Comparison of ENCODE assay signal across 15 cellular contexts in the genomic region with DNA sequence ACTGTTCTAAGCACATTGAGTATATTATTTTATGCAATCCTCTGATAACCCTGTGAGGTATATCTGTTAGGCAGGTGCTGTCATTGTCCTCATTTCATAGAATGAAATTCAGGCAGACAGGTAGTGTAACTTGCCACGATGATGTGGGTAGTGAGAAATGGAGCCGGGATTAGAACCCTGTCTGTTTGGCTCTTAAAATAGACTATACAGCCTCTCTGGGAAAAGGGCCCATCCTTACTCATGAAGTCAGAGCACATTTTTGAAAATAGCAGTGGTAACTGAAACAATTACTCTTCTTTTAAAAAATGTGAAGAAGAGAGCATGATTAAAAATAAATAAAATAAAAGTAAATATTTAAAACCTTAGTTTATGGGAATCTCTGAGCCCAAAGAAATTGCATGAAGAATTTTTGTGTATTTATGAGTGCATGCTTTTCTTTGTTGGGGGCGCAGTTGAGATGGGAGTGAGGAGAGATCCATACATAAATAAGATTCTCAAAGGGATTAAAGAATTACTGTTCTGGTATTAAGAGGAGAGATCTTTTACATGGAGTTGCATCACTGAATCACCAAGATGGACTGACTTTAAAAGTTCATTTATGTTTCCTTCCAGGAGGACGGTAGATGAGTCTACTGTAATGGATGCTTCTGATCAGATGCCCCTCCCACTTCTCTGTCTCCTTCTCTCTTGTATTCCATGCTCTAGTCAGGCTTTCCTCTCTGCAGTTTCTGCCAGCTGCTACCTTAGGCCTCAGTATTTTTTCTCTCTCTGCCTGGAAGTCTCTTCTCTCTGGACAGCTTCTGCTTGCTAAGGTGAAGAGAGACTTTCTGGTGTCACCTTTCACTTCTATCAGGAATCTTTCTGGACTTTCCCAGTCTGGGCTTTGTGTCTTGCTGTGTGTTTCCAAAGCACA. TPM values are rescaled to one million over a fixed set of nuclear protein-coding genes. Genes with fewer than 3 reads are reported as not detected.
DNase-seq lines count a peak whose midpoint lies in the region; ATAC-seq and TF ChIP-seq lines count a peak whose summit lies in the region.
"Had no signal": no experiment of that assay in that cellular context is flagged by ENCODE, and none has a peak within 500 bp of the region (broad histone marks: within the 10 kb centered on the region; RNA-seq: fewer than 3 reads in every experiment).

No MANE protein-coding gene starts in this region.

- H3K23ac ChIP-seq in mesenchymal stem cell (ENCODE audit: low read length in 2 of 2) = no peak overlapping the region

- H2BK12ac ChIP-seq in mesenchymal stem cell (ENCODE audit: low read length in 2 of 2) = no peak overlapping the region

- no peak overlapping the region for H2BK5ac ChIP-seq in mesenchymal stem cell (ENCODE audit: low read depth, low read length, poor library complexity, severe bottlenecking)

- 84% methylated on average over 4 of the region's 4 CpGs for WGBS in mammary epithelial cell (ENCODE audit: low coverage, missing lambda C conversion rate)
- WGBS in mesenchymal stem cell = 89% methylated on average over 4 of the region's 4 CpGs

- H3K9me2 ChIP-seq in Karpas-422 (replicated peaks; ENCODE audit: insufficient read depth, low read length) = no peaks in the 10 kb centered on the region

- no peak overlapping the region for H3K18ac ChIP-seq in mesenchymal stem cell (ENCODE audit: low read depth in 1 of 2, low read length in 2 of 2)

- CTCF ChIA-PET in A673 (lab: Charles Lee) (no interaction called here), mammary epithelial cell (lab: Charles Lee; ENCODE audit: low non-redundant PET) (no interaction called here)

- dilution Hi-C loops in mammary epithelial cell (cut with HindIII; ENCODE audit: low sequenced_read_pairs) = no loop called here

- BruUV-seq in A673 (replicated peaks; lab: Mats Ljungman, UMichigan) = no TSS peak
- no TSS peak for BruUV-seq in mammary epithelial cell (replicated peaks; lab: Mats Ljungman, UMichigan)

- intact Hi-C loops in A673 (cut with micrococcal nuclease; ENCODE audit: unreplicated experiment) = no loop called here
- intact Hi-C loops in mammary epithelial cell (cut with micrococcal nuclease) = no loop called here

- H3K36me3 ChIP-seq in A673 (ENCODE audit: insufficient read depth, low read length, poor library complexity, severe bottlenecking) = no peaks in the 10 kb centered on the region
- H3K36me3 ChIP-seq in Karpas-422 (ENCODE audit: insufficient read depth, low read length) = no peaks in the 10 kb centered on the region
- H3K36me3 ChIP-seq in mammary epithelial cell (ENCODE audit: insufficient read depth, low read length) = no peaks in the 10 kb centered on the region
- no peaks in the 10 kb centered on the region for H3K36me3 ChIP-seq in mesenchymal stem cell (ENCODE audit: control insufficient read depth in 1 of 2, insufficient read depth in 2 of 2, low read depth in 1 of 2, low read length in 2 of 2)
- H3K36me3 ChIP-seq: tibial artery had no signal

- H3K4ac ChIP-seq in mesenchymal stem cell (ENCODE audit: low read depth in 1 of 2, low read length in 2 of 2) = no peak overlapping the region

- no peak overlapping the region for H4K91ac ChIP-seq in mesenchymal stem cell (ENCODE audit: low read length)

- H3K9ac ChIP-seq in Karpas-422 (ENCODE audit: low read length) (no peak overlapping the region), mammary epithelial cell (ENCODE audit: insufficient read depth, low read length) (no peak overlapping the region), mesenchymal stem cell (ENCODE audit: low read length) (no peak overlapping the region)

- H2BK15ac ChIP-seq in mesenchymal stem cell (ENCODE audit: low read depth, poor library complexity, severe bottlenecking) = no peak overlapping the region

- H2AFZ ChIP-seq in Karpas-422 (ENCODE audit: low read length) (no peak overlapping the region), mammary epithelial cell (ENCODE audit: low read depth, low read length) (no peak overlapping the region), mesenchymal stem cell (ENCODE audit: low read depth, low read length) (no peak overlapping the region)

- H3K79me1 ChIP-seq in mesenchymal stem cell (replicated peaks; ENCODE audit: low read length, poor library complexity, severe bottlenecking) = peaks cover 2% of the 10 kb centered on the region

- TF ChIP-seq CTCF in A673 (conservative IDR thresholded peaks at IDR 0.05; ENCODE audit: low read depth, low read length) (no peak), mammary epithelial cell (conservative IDR thresholded peaks at IDR 0.05 in 1 of 2, IDR thresholded peaks at IDR 0.05 in 1 of 2; ENCODE audit: extremely low read depth in 1 of 2, insufficient read depth in 1 of 2, low read depth in 1 of 2, low read length in 2 of 2) (no peak)

- H2BK120ac ChIP-seq in mesenchymal stem cell (ENCODE audit: low read depth, low read length) = no peak overlapping the region

- H4K20me1 ChIP-seq in Karpas-422 (ENCODE audit: insufficient read depth, low read depth, low read length) = no peaks in the 10 kb centered on the region
- H4K20me1 ChIP-seq in mammary epithelial cell (ENCODE audit: insufficient read depth, low read length) = no peaks in the 10 kb centered on the region

- no peaks in the 10 kb centered on the region for H3K79me2 ChIP-seq in Karpas-422 (ENCODE audit: low read length)
- H3K79me2 ChIP-seq in mammary epithelial cell (ENCODE audit: insufficient read depth, low read length) = no peaks in the 10 kb centered on the region

- H3K27ac ChIP-seq in A673 (ENCODE audit: low read depth, low read length, poor library complexity, severe bottlenecking) (no peak overlapping the region), Karpas-422 (ENCODE audit: low read length) (no peak overlapping the region), mammary epithelial cell (ENCODE audit: insufficient read depth, low read depth, low read length) (no peak overlapping the region), mesenchymal stem cell (ENCODE audit: low read length, poor library complexity, severe bottlenecking) (no peak overlapping the region)
- H3K27ac ChIP-seq: tibial artery had no signal

- no peaks in the 10 kb centered on the region for H3K9me3 ChIP-seq in A673 (ENCODE audit: low read depth, low read length, poor library complexity, severe bottlenecking)
- H3K9me3 ChIP-seq in Karpas-422 (ENCODE audit: low read length) = no peaks in the 10 kb centered on the region
- H3K9me3 ChIP-seq in mammary epithelial cell (replicated peaks; ENCODE audit: insufficient read depth, low read length) = no peaks in the 10 kb centered on the region
- no peaks in the 10 kb centered on the region for H3K9me3 ChIP-seq in mesenchymal stem cell (ENCODE audit: control insufficient read depth, low read length)
- H3K9me3 ChIP-seq: tibial artery had no signal

- POLR2A ChIA-PET in A673 (lab: Charles Lee; ENCODE audit: low non-redundant PET) = no interaction called here

- in situ Hi-C loops in mammary epithelial cell (cut with MboI; ENCODE audit: low sequenced_read_pairs in 2 of 2) = no loop called here

- H3K4me1 ChIP-seq in A673 (ENCODE audit: insufficient read depth, low read length, poor library complexity, severe bottlenecking) = peaks cover 4% of the 10 kb centered on the region
- H3K4me1 ChIP-seq in Karpas-422 (ENCODE audit: low read length) = no peaks in the 10 kb centered on the region
- H3K4me1 ChIP-seq in mammary epithelial cell (ENCODE audit: insufficient read depth, low read length) = no peaks in the 10 kb centered on the region
- H3K4me1 ChIP-seq in mesenchymal stem cell (ENCODE audit: control insufficient read depth, insufficient read depth, low read depth, low read length) = no peaks in the 10 kb centered on the region

- H4K8ac ChIP-seq in mesenchymal stem cell (ENCODE audit: low read length) = peak overlapping the region; percentile 28

- no peaks in the 10 kb centered on the region for H3K27me3 ChIP-seq in A673 (replicated peaks; ENCODE audit: insufficient read depth, low read depth, low read length, poor library complexity)
- no peaks in the 10 kb centered on the region for H3K27me3 ChIP-seq in Karpas-422 (ENCODE audit: low read length)
- no peaks in the 10 kb centered on the region for H3K27me3 ChIP-seq in mammary epithelial cell (ENCODE audit: insufficient read depth, low read length)
- no peaks in the 10 kb centered on the region for H3K27me3 ChIP-seq in mesenchymal stem cell (ENCODE audit: control insufficient read depth in 1 of 2, insufficient read depth in 1 of 2, low read length in 2 of 2)
- H3K27me3 ChIP-seq: tibial artery had no signal

- no peak for ATAC-seq in HG02981 (IDR thresholded peaks at IDR 0.05; ENCODE audit: unreplicated experiment)
- ATAC-seq in HG03520 (IDR thresholded peaks at IDR 0.05; ENCODE audit: unreplicated experiment) = no peak
- ATAC-seq: activated naive CD8-positive, alpha-beta T cell treated with anti-CD3 and anti-CD28 coated beads, Interleukin-2, amount 50 U/mL, for 24 hours had no signal

- H3K4me2 ChIP-seq in Karpas-422 (ENCODE audit: low read depth, low read length, poor library complexity, severe bottlenecking) = no peak overlapping the region
- H3K4me2 ChIP-seq in mammary epithelial cell (ENCODE audit: insufficient read depth, low read depth, low read length) = no peak overlapping the region
- H3K4me2 ChIP-seq in mesenchymal stem cell (ENCODE audit: low read length, poor library complexity, severe bottlenecking) = no peak overlapping the region

- DNase-seq in A673 (ENCODE audit: low spot score) (peak; percentile 23), Karpas-422 (peak; percentile 37), mammary epithelial cell (peak; percentile 4), mesenchymal stem cell (no peak), T-helper 1 cell (no peak), HK-2 (ENCODE audit: unreplicated experiment) (no peak)
- DNase-seq: activated CD4-positive, alpha-beta T cell treated with anti-CD3 and anti-CD28 coated beads for 4 hours; activated naive CD8-positive, alpha-beta T cell treated with anti-CD3 and anti-CD28 coated beads, Interleukin-2, amount 50 U/mL, for 24 hours; activated T-cell treated with anti-CD3 and anti-CD28 coated beads, Interleukin-2, amount 50 U/mL, for 24 hours; HFFc6; NCI-H524 treated with DMSO at 0.1 percent for 48 hours; tibial artery had no signal

- H3K4me3 ChIP-seq in A673 (ENCODE audit: low read depth, low read length, poor library complexity, severe bottlenecking) (no peak overlapping the region), Karpas-422 (ENCODE audit: low read length) (no peak overlapping the region), mammary epithelial cell (replicated peaks in 1 of 3; ENCODE audit: insufficient read depth in 1 of 3, low read depth in 2 of 3, low read length in 3 of 3) (no peak overlapping the region), mesenchymal stem cell (ENCODE audit: insufficient read depth in 1 of 2, low read depth in 1 of 2, low read length in 2 of 2) (no peak overlapping the region)
- H3K4me3 ChIP-seq: tibial artery had no signal

- H3K14ac ChIP-seq in mesenchymal stem cell (ENCODE audit: low read length in 2 of 2) = no peak overlapping the region

- H2AK5ac ChIP-seq in mesenchymal stem cell (ENCODE audit: low read length, severe bottlenecking) = no peak overlapping the region

RNA-seq across cellular contexts. Expression of a gene that starts 23.3 kb away (rescaled TPM):
- 6.6 and 6.7 TPM in 2 replicates for total RNA-seq in A673 (2021)
- 0.04 TPM in 1 of 2 replicates, not detected in the other for total RNA-seq in Karpas-422 (2014; rRNA removed; shearing (Covaris generic); ENCODE audit: low replicate concordance)
- 10 to 100 TPM in 1 of 2 donors, 1 to 10 TPM in 1; 4.9 to 13.3 TPM for total RNA-seq in mammary epithelial cell
- polyA plus RNA-seq in mammary epithelial cell = 1.2 TPM
- polyA minus RNA-seq in mammary epithelial cell = 2.1 TPM
- 4.1 TPM for polyA plus RNA-seq in mesenchymal stem cell (2013, experiment 1 of 2)
- 4.5 TPM for polyA plus RNA-seq in mesenchymal stem cell (2013, experiment 2 of 2)
- total RNA-seq: HT-29 had no signal

Comparison
In these comparisons a context has a peak if more than half of its experiments do, and no peak if none do; other contexts are left out.
1. DNase-seq: peak in A673 (single experiment), Karpas-422 (single experiment) and mammary epithelial cell (single experiment); none in mesenchymal stem cell (single experiment), T-helper 1 cell (0 of 5) and HK-2 (single experiment).